In the genomic region with DNA sequence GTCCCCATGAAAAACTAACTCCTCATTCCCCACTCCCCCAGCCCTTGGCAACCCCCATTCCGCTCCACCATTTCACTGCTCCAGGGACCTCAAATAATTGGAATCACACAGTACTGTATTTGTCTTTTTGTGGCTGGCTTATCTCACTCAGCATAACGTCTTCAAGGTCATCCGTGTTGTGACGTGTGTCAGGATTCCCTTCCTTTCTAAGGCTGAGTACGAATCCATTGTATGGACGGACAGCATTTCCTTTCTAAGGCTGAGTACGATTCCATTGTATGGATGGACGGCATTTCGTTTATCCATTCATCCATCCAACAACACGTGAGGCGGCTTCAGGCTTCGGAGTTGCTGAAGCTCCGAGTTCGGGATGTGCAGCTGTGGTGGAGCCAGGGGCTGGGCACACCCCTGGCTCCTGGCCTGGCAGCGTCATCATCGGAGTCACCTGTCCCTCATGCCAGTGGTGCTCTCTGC, we compare ENCODE assay signal across 8 cellular contexts. TPM values are rescaled to one million over a fixed set of nuclear protein-coding genes. Genes with fewer than 3 reads are reported as not detected.
DNase-seq lines count a peak whose midpoint lies in the region; ATAC-seq and TF ChIP-seq lines count a peak whose summit lies in the region.

No MANE protein-coding gene starts in this region.

- no peaks in the 10 kb centered on the region for H3K9me2 ChIP-seq in hepatocyte (replicated peaks; ENCODE audit: insufficient read depth)

- TF ChIP-seq EP300 in stomach (IDR thresholded peaks at IDR 0.05), result no peak

- no peak for TF ChIP-seq CTCF in RWPE2 (IDR thresholded peaks at IDR 0.05; ENCODE audit: poor library complexity, severe bottlenecking)
- no peak for TF ChIP-seq CTCF in hepatocyte (IDR thresholded peaks at IDR 0.05; ENCODE audit: poor library complexity)
- TF ChIP-seq CTCF in stomach (IDR thresholded peaks at IDR 0.05), result no peak
- no peak for TF ChIP-seq CTCF in GM13976 (IDR thresholded peaks at IDR 0.05; ENCODE audit: borderline replicate concordance, control extremely low read depth, extremely low read depth, insufficient read depth, missing control alignments)

- no peak overlapping the region for H3K27ac Mint-ChIP-seq in activated T-cell treated with anti-CD3 and anti-CD28 coated beads, Interleukin-2, amount 50 U/mL, for 24 hours

- H3K4me1 Mint-ChIP-seq in activated T-cell treated with anti-CD3 and anti-CD28 coated beads, Interleukin-2, amount 50 U/mL, for 24 hours (ENCODE audit: low read depth), result peaks cover 37% of the 10 kb centered on the region

- intact Hi-C loops in stomach (cut with DNase I; ENCODE audit: low total_unique reads) (no loop called here), aorta (cut with DNase I) (loop anchor here in 1 of 2 donors (5.0 kb wide), 1 partner anchor 33 kb away; no protein-coding TSS in a partner anchor)

- H3K9me3 Mint-ChIP-seq in activated T-cell treated with anti-CD3 and anti-CD28 coated beads, Interleukin-2, amount 50 U/mL, for 24 hours, result no peaks in the 10 kb centered on the region

- H3K36me3 Mint-ChIP-seq in activated T-cell treated with anti-CD3 and anti-CD28 coated beads, Interleukin-2, amount 50 U/mL, for 24 hours (ENCODE audit: low read depth), result peaks cover 30% of the 10 kb centered on the region

- TF ChIP-seq POLR2A in stomach (IDR thresholded peaks at IDR 0.05), result no peak

- DNase-seq in activated T-cell treated with anti-CD3 and anti-CD28 coated beads, Interleukin-2, amount 50 U/mL, for 24 hours, result no peak
- no peak for DNase-seq in activated T-cell treated with anti-CD3 and anti-CD28 coated beads, Interleukin-2, amount 50 U/mL, for 1 hour
- DNase-seq in RWPE2 (ENCODE audit: low spot score) (no peak), hepatocyte (ENCODE audit: low spot score) (peak; percentile 2), stomach (peak; percentile 1), aorta (no peak), GM13976 (ENCODE audit: low spot score) (no peak)

- in situ Hi-C loops in GM13976 (cut with MboI; ENCODE audit: low sequenced_read_pairs, unreplicated experiment), result no loop called here

- ATAC-seq in RWPE2 (ENCODE audit: low read depth) (no peak), aorta (ENCODE audit: low FRiP score) (no peak), HG02884 (IDR thresholded peaks at IDR 0.05; ENCODE audit: unreplicated experiment) (no peak)

- peaks cover 36% of the 10 kb centered on the region for H3K79me2 ChIP-seq in hepatocyte

- H3K4me1 ChIP-seq in RWPE2 (ENCODE audit: insufficient read depth, poor library complexity, severe bottlenecking), result peaks cover 19% of the 10 kb centered on the region
- peaks cover 38% of the 10 kb centered on the region for H3K4me1 ChIP-seq in hepatocyte (ENCODE audit: insufficient read depth)
- peaks cover 19 to 41% (median 35%) of the 10 kb centered on the region in 4 donors for H3K4me1 ChIP-seq in stomach
- no peaks in the 10 kb centered on the region for H3K4me1 ChIP-seq in aorta (ENCODE audit: control insufficient read depth in 1 of 2, insufficient read depth in 2 of 2, low read length in 2 of 2)

- peak overlapping the region; percentile 76 for H3K4me2 ChIP-seq in hepatocyte

- H3K4me3 ChIP-seq in RWPE2 (ENCODE audit: severe bottlenecking), result no peak overlapping the region
- H3K4me3 ChIP-seq in hepatocyte, result no peak overlapping the region
- H3K4me3 ChIP-seq in stomach, result peak overlapping the region in 3 of 4 donors; percentile 77 to 94 (median 89)
- no peak overlapping the region for H3K4me3 ChIP-seq in aorta (ENCODE audit: low read length in 2 of 2)

- H3K27me3 Mint-ChIP-seq in activated T-cell treated with anti-CD3 and anti-CD28 coated beads, Interleukin-2, amount 50 U/mL, for 24 hours, result no peaks in the 10 kb centered on the region

- peaks cover 29% of the 10 kb centered on the region for H3K36me3 ChIP-seq in RWPE2 (ENCODE audit: low read depth)
- no peaks in the 10 kb centered on the region for H3K36me3 ChIP-seq in hepatocyte (replicated peaks; ENCODE audit: insufficient read depth, low read depth)
- peaks cover 0 to 6% (median 2%) of the 10 kb centered on the region in 4 donors for H3K36me3 ChIP-seq in stomach
- peaks cover 0 to 2% of the 10 kb centered on the region in 2 donors for H3K36me3 ChIP-seq in aorta (ENCODE audit: control insufficient read depth in 1 of 2, insufficient read depth in 2 of 2, low read length in 1 of 2)

- H3K27ac ChIP-seq in RWPE2 (ENCODE audit: poor library complexity, severe bottlenecking) (peak overlapping the region; percentile 100), hepatocyte (peak overlapping the region; percentile 99), stomach (peak overlapping the region in 2 of 5 donors; percentile 91 to 96), aorta (ENCODE audit: low read depth in 1 of 2, low read length in 2 of 2) (no peak overlapping the region)

- H2AFZ ChIP-seq in hepatocyte, result no peak overlapping the region

- H3K9me3 ChIP-seq in RWPE2 (ENCODE audit: severe bottlenecking), result no peaks in the 10 kb centered on the region
- no peaks in the 10 kb centered on the region for H3K9me3 ChIP-seq in hepatocyte (ENCODE audit: low read depth)
- H3K9me3 ChIP-seq in stomach, result peaks cover 0 to 2% (median under 1%) of the 10 kb centered on the region in 4 donors
- no peaks in the 10 kb centered on the region for H3K9me3 ChIP-seq in aorta (ENCODE audit: control insufficient read depth, low read length)

- H3K27me3 ChIP-seq in RWPE2 (ENCODE audit: insufficient read depth, poor library complexity, severe bottlenecking), result no peaks in the 10 kb centered on the region
- no peaks in the 10 kb centered on the region for H3K27me3 ChIP-seq in hepatocyte
- H3K27me3 ChIP-seq in stomach, result no peaks in the 10 kb centered on the region
- no peaks in the 10 kb centered on the region for H3K27me3 ChIP-seq in aorta (ENCODE audit: control insufficient read depth in 1 of 2, insufficient read depth in 2 of 2, low read length in 1 of 2)

- 81% methylated on average over 16 of the region's 16 CpGs for WGBS in hepatocyte (ENCODE audit: low lambda C conversion rate, missing lambda C conversion rate)
- 62 to 74% (median 67%) methylated on average over 14 to 16 of the region's 16 CpGs for WGBS in stomach, 5 donors
- 81 to 82% methylated on average over 16 of the region's 16 CpGs for WGBS in aorta, 2 donors

- peaks cover 14% of the 10 kb centered on the region for H4K20me1 ChIP-seq in hepatocyte (ENCODE audit: insufficient read depth, poor library complexity, severe bottlenecking)

- peak overlapping the region; percentile 93 for H3K4me3 Mint-ChIP-seq in activated T-cell treated with anti-CD3 and anti-CD28 coated beads, Interleukin-2, amount 50 U/mL, for 24 hours

RNA-seq across cellular contexts. Expression of a gene that starts 1.2 kb away (rescaled TPM):
- total RNA-seq in hepatocyte, result 13.0 and 19.3 TPM in 2 replicates
- polyA plus RNA-seq in hepatocyte, result 27.9 and 30.1 TPM in 2 replicates
- total RNA-seq in stomach, result 10 to 100 TPM; 10.7 to 36.8 (median 20.6) TPM
- 10 to 100 TPM; 15.4 to 20.6 (median 16.5) TPM for polyA plus RNA-seq in stomach
- total RNA-seq in aorta, result 10 to 100 TPM; 31.3 to 42.8 TPM
- polyA plus RNA-seq in aorta, result 10 to 100 TPM; 20.0 to 45.2 TPM

Comparison
In these comparisons a context has a peak if more than half of its experiments do, and no peak if none do; other contexts are left out.
1. DNase-seq: peak in hepatocyte (single experiment) and stomach (single experiment); none in activated T-cell treated with anti-CD3 and anti-CD28 coated beads, Interleukin-2, amount 50 U/mL, for 24 hours (single experiment), activated T-cell treated with anti-CD3 and anti-CD28 coated beads, Interleukin-2, amount 50 U/mL, for 1 hour (single experiment), RWPE2 (single experiment), aorta (0 of 2) and GM13976 (single experiment).
2. H3K27ac ChIP-seq: peak in RWPE2 (single experiment) and hepatocyte (single experiment); none in aorta (0 of 2).
3. H3K4me3 ChIP-seq: peak in stomach (3 of 4); none in RWPE2 (single experiment), hepatocyte (single experiment) and aorta (0 of 2).